ENCODE assay signal across 14 cellular contexts in genomic region chr1:10665930-10666850, GRCh38.
DNase-seq lines count a peak whose midpoint lies in the region; ATAC-seq and TF ChIP-seq lines count a peak whose summit lies in the region.
"Had no signal": no experiment of that assay in that cellular context is flagged by ENCODE, and none has a peak within 500 bp of the region (broad histone marks: within the 10 kb centered on the region; RNA-seq: fewer than 3 reads in every experiment).

No MANE protein-coding gene starts in this region.

- ATAC-seq in body of pancreas: peak; percentile 63
- ATAC-seq in upper lobe of left lung (ENCODE audit: low FRiP score in 2 of 2): peak; percentile 33 to 83
- ATAC-seq in HG03139 (IDR thresholded peaks at IDR 0.05; ENCODE audit: unreplicated experiment): no peak

- H3K36me3 ChIP-seq in body of pancreas (replicated peaks in 1 of 2; ENCODE audit: insufficient read depth in 1 of 2, low read depth in 2 of 2) (no peaks in the 10 kb centered on the region), mucosa of stomach (ENCODE audit: control insufficient read depth, insufficient read depth, low read length) (peaks cover 6% of the 10 kb centered on the region), upper lobe of left lung (peaks cover 0 to 19% (median 13%) of the 10 kb centered on the region in 4 donors)
- H3K36me3 ChIP-seq: vagina had no signal

- no peaks in the 10 kb centered on the region for H3K9me3 ChIP-seq in body of pancreas
- no peaks in the 10 kb centered on the region for H3K9me3 ChIP-seq in mucosa of stomach (ENCODE audit: control insufficient read depth, low read length)
- no peaks in the 10 kb centered on the region for H3K9me3 ChIP-seq in upper lobe of left lung
- H3K9me3 ChIP-seq: vagina had no signal

- TF ChIP-seq CTCF in body of pancreas (IDR thresholded peaks at IDR 0.05) (no peak), upper lobe of left lung (IDR thresholded peaks at IDR 0.05) (peak in 1 of 6 experiments; percentile 21)

- H3K4me1 ChIP-seq in body of pancreas: peaks cover 53% of the 10 kb centered on the region
- peaks cover 50% of the 10 kb centered on the region for H3K4me1 ChIP-seq in mucosa of stomach (ENCODE audit: control insufficient read depth, insufficient read depth, low read length)
- H3K4me1 ChIP-seq in upper lobe of left lung: peaks cover 75 to 88% (median 84%) of the 10 kb centered on the region in 4 donors

- peak overlapping the region; percentile 58 for H3K9ac ChIP-seq in mucosa of stomach (ENCODE audit: low read length)

- TF ChIP-seq POLR2A in body of pancreas (IDR thresholded peaks at IDR 0.05) (peak in 1 of 3 donors; percentile 22), upper lobe of left lung (IDR thresholded peaks at IDR 0.05) (peak in 2 of 4 donors; percentile 14 to 20)

- intact Hi-C loops in body of pancreas (cut with DNase I) (no loop called here), cardiac septum (cut with DNase I) (no loop called here)

- TF ChIP-seq EP300 in upper lobe of left lung (IDR thresholded peaks at IDR 0.05): peak in 1 of 4 donors; percentile 70

- H3K27ac ChIP-seq in body of pancreas (peak overlapping the region in 2 of 4 donors; percentile 36 to 45), upper lobe of left lung (peak overlapping the region; percentile 82 to 97 (median 88))
- H3K27ac ChIP-seq: vagina had no signal

- 62 to 67% methylated on average over 3 to 36 of the region's 36 CpGs for WGBS in body of pancreas, 2 donors
- WGBS in upper lobe of left lung, 2 donors: 64 to 69% methylated on average over 12 to 32 of the region's 36 CpGs

- H3K27me3 ChIP-seq in body of pancreas: no peaks in the 10 kb centered on the region
- no peaks in the 10 kb centered on the region for H3K27me3 ChIP-seq in mucosa of stomach (ENCODE audit: control insufficient read depth, insufficient read depth, low read length)
- H3K27me3 ChIP-seq in upper lobe of left lung: no peaks in the 10 kb centered on the region
- H3K27me3 ChIP-seq: vagina had no signal

- peak; percentile 56 to 84 (median 80) for DNase-seq in body of pancreas
- peak; percentile 88 for DNase-seq in cardiac septum (ENCODE audit: low spot score)
- DNase-seq in upper lobe of left lung: peak; percentile 93
- DNase-seq in stimulated activated naive CD4-positive, alpha-beta T cell treated with Interleukin-2 at 50 U/mL for 16 hours (lab: John Stamatoyannopoulos, UW): no peak
- DNase-seq in DMS153 treated with DMSO at 0.1 percent for 48 hours (lab: John Stamatoyannopoulos, UW; ENCODE audit: unreplicated experiment): no peak
- DNase-seq: activated B cell treated with CpG ODN at 0.5 μM for 24 hours; activated naive CD8-positive, alpha-beta T cell treated with anti-CD3 and anti-CD28 coated beads for 36 hours; CD4-positive, CD25-positive, alpha-beta regulatory T cell; NCI-H1105 treated with DMSO at 0.1 percent for 48 hours; NCI-H446; stimulated activated CD4-positive, alpha-beta T cell treated with anti-CD3 and anti-CD28 coated beads, Interleukin-1b, Interleukin-23, amount 100 ng/mL, for 48 hours had no signal

- H3K4me3 ChIP-seq in body of pancreas: no peak overlapping the region
- H3K4me3 ChIP-seq in mucosa of stomach (ENCODE audit: low read length): no peak overlapping the region
- no peak overlapping the region for H3K4me3 ChIP-seq in upper lobe of left lung
- H3K4me3 ChIP-seq: vagina had no signal

Comparison
In these comparisons a context has a peak if more than half of its experiments do, and no peak if none do; other contexts are left out.
1. DNase-seq: peak in body of pancreas (4 of 4), cardiac septum (single experiment) and upper lobe of left lung (2 of 2); none in stimulated activated naive CD4-positive, alpha-beta T cell treated with Interleukin-2 at 50 U/mL for 16 hours (single experiment) and DMS153 treated with DMSO at 0.1 percent for 48 hours (single experiment).